In genomic region chr3:29805757-29806156, GRCh38 we compare ENCODE assay signal across 1 cellular context.
TF ChIP-seq lines count a peak whose summit lies in the region.

No MANE protein-coding gene starts in this region.

TF ChIP-seq in IMR-90, 13 proteins besides CTCF, POLR2A, EP300 and RAD21 (continued from another document):
- TF ChIP-seq RCOR1 (IDR thresholded peaks at IDR 0.05; ENCODE audit: insufficient replicate concordance, low read length) = no peak
- no peak for TF ChIP-seq FOS (IDR thresholded peaks at IDR 0.05; ENCODE audit: low read depth, low read length)
- TF ChIP-seq RFX5 (IDR thresholded peaks at IDR 0.05; ENCODE audit: low read depth, low read length) = no peak
